ENCODE assay signal across 16 cellular contexts in the genomic region with DNA sequence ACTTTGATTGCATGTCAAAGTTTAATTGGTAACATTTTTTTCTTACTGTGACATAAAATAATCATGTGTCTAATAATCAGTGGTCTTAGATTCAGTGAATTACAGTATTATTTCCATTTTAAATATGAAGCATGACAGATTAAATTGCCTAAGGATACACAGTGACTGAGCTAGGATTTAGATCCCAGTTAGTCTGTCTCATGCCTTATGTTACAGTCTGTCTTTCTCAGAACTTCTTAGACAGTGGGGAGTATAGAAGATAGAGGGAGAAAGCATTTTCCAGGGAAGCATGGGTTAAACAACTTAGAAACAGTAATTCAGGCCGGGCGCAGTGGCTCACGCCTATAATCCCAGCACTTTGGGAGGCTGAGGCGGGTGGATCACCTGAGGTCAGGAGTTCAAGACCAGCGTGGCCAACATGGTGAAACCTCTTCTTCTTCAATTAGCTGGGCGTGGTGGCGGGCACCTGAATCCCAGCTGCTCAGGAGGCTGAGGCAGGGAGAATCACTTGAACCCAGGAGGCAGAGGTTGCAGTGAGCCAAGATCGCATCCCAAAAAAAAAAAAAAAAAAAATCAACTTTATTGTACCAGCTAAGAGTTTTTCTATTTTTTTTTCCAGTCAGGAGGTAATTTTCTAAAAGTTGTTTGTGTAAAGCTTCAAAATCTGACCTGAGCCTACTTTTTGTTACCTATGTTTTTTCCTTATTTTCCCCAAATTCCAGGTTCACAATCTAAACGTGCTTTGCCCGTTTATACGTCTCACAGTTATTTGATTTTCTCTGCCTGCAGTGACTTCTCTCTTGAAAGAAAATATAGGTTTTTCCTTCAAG. TPM values are rescaled to one million over a fixed set of nuclear protein-coding genes. Genes with fewer than 3 reads are reported as not detected.
DNase-seq lines count a peak whose midpoint lies in the region; ATAC-seq and TF ChIP-seq lines count a peak whose summit lies in the region.
"Had no signal": no experiment of that assay in that cellular context is flagged by ENCODE, and none has a peak within 500 bp of the region (broad histone marks: within the 10 kb centered on the region; RNA-seq: fewer than 3 reads in every experiment).

No MANE protein-coding gene starts in this region.

- ATAC-seq in left colon = no peak
- no peak for ATAC-seq in HG03521 (IDR thresholded peaks at IDR 0.05; ENCODE audit: unreplicated experiment)
- ATAC-seq: left ventricle myocardium superior had no signal

- peaks cover 4% of the 10 kb centered on the region for H3K36me3 Mint-ChIP-seq in activated naive CD4-positive, alpha-beta T cell treated with anti-CD3 and anti-CD28 coated beads, Interleukin-2, amount 50 U/mL, for 24 hours
- H3K36me3 Mint-ChIP-seq in activated naive CD4-positive, alpha-beta T cell treated with anti-CD3 and anti-CD28 coated beads, Interleukin-2, amount 10 ng/mL, durations not matched to agents 7 days and 5 days = peaks cover 13% of the 10 kb centered on the region

- H3K4me3 Mint-ChIP-seq in activated naive CD4-positive, alpha-beta T cell treated with anti-CD3 and anti-CD28 coated beads, Interleukin-2, amount 50 U/mL, for 24 hours = peak overlapping the region; percentile 19
- H3K4me3 Mint-ChIP-seq in activated naive CD4-positive, alpha-beta T cell treated with anti-CD3 and anti-CD28 coated beads, Interleukin-2, amount 10 ng/mL, durations not matched to agents 7 days and 5 days = no peak overlapping the region

- no peaks in the 10 kb centered on the region for H3K27me3 ChIP-seq in SJCRH30
- no peaks in the 10 kb centered on the region for H3K27me3 ChIP-seq in spleen (replicated peaks in 1 of 7)
- H3K27me3 ChIP-seq: esophagus squamous epithelium had no signal

- H3K4me1 ChIP-seq in SJCRH30 (peaks cover 29% of the 10 kb centered on the region), spleen (peaks cover 7 to 72% (median 42%) of the 10 kb centered on the region in 6 donors)

- no peak for DNase-seq in activated naive CD4-positive, alpha-beta T cell treated with anti-CD3 and anti-CD28 coated beads, Interleukin-2, amount 10 ng/mL, durations not matched to agents 7 days and 5 days
- DNase-seq in SJCRH30 (peak; percentile 20 to 78), left colon (peak; percentile 39 to 48), spleen (peak; percentile 28), ecto neural progenitor cell (ENCODE audit: low spot score) (no peak)
- DNase-seq in activated T-cell treated with anti-CD3 and anti-CD28 coated beads, Interleukin-2, amount 50 U/mL, for 48 hours = no peak
- DNase-seq: DMS53; esophagus squamous epithelium; hippocampal formation; left ventricle myocardium superior; NCI-H1105 treated with DMSO at 0.1 percent for 48 hours; NCI-H526 treated with DMSO at 0.1 percent for 48 hours; SIG-M5; stimulated activated CD4-positive, alpha-beta T cell treated with anti-CD3 and anti-CD28 coated beads, Interleukin-15, amount 100 ng/mL, for 24 hours had no signal

- H3K4me3 ChIP-seq in SJCRH30 = no peak overlapping the region
- no peak overlapping the region for H3K4me3 ChIP-seq in spleen
- H3K4me3 ChIP-seq: esophagus squamous epithelium had no signal

- H3K9me3 ChIP-seq in SJCRH30 (replicated peaks) = no peaks in the 10 kb centered on the region
- no peaks in the 10 kb centered on the region for H3K9me3 ChIP-seq in spleen
- H3K9me3 ChIP-seq: esophagus squamous epithelium had no signal

- no peak for TF ChIP-seq POLR2A in spleen (IDR thresholded peaks at IDR 0.05)

- CTCF ChIA-PET in activated naive CD4-positive, alpha-beta T cell treated with anti-CD3 and anti-CD28 coated beads, Interleukin-2, amount 10 ng/mL, durations not matched to agents 7 days and 5 days (lab: Charles Lee) = interaction anchor here (0.6 kb wide), 1 partner anchor 297 kb away, joined by 3 read pairs; no protein-coding TSS in a partner anchor

- peak overlapping the region; percentile 31 for H3K27ac Mint-ChIP-seq in activated naive CD4-positive, alpha-beta T cell treated with anti-CD3 and anti-CD28 coated beads, Interleukin-2, amount 50 U/mL, for 24 hours
- no peak overlapping the region for H3K27ac Mint-ChIP-seq in activated naive CD4-positive, alpha-beta T cell treated with anti-CD3 and anti-CD28 coated beads, Interleukin-2, amount 10 ng/mL, durations not matched to agents 7 days and 5 days

- H3K27ac ChIP-seq in SJCRH30 (peak overlapping the region; percentile 99), spleen (no peak overlapping the region)
- H3K27ac ChIP-seq: esophagus squamous epithelium had no signal

- H3K36me3 ChIP-seq in SJCRH30 (peaks cover 6% of the 10 kb centered on the region; the same call in 1 of the 2 replicates), spleen (peaks cover 0 to 9% (median 0%) of the 10 kb centered on the region in 6 donors)
- H3K36me3 ChIP-seq: esophagus squamous epithelium had no signal

- no peaks in the 10 kb centered on the region for H3K27me3 Mint-ChIP-seq in activated naive CD4-positive, alpha-beta T cell treated with anti-CD3 and anti-CD28 coated beads, Interleukin-2, amount 50 U/mL, for 24 hours
- no peaks in the 10 kb centered on the region for H3K27me3 Mint-ChIP-seq in activated naive CD4-positive, alpha-beta T cell treated with anti-CD3 and anti-CD28 coated beads, Interleukin-2, amount 10 ng/mL, durations not matched to agents 7 days and 5 days

- peaks cover 60% of the 10 kb centered on the region for H3K4me1 Mint-ChIP-seq in activated naive CD4-positive, alpha-beta T cell treated with anti-CD3 and anti-CD28 coated beads, Interleukin-2, amount 50 U/mL, for 24 hours
- peaks cover 49% of the 10 kb centered on the region for H3K4me1 Mint-ChIP-seq in activated naive CD4-positive, alpha-beta T cell treated with anti-CD3 and anti-CD28 coated beads, Interleukin-2, amount 10 ng/mL, durations not matched to agents 7 days and 5 days

- intact Hi-C loops in left colon (cut with DNase I, micrococcal nuclease) = no loop called here
- intact Hi-C loops in spleen (cut with DNase I; ENCODE audit: low total_unique reads) = no loop called here

- TF ChIP-seq CTCF in spleen (IDR thresholded peaks at IDR 0.05 in 8 of 11, conservative IDR thresholded peaks at IDR 0.05 in 3 of 11) = no peak

- 93 to 94% (median 94%) methylated on average over 11 of the region's 11 CpGs for WGBS in spleen, 5 donors

- H3K9me3 Mint-ChIP-seq in activated naive CD4-positive, alpha-beta T cell treated with anti-CD3 and anti-CD28 coated beads, Interleukin-2, amount 50 U/mL, for 24 hours = no peaks in the 10 kb centered on the region
- no peaks in the 10 kb centered on the region for H3K9me3 Mint-ChIP-seq in activated naive CD4-positive, alpha-beta T cell treated with anti-CD3 and anti-CD28 coated beads, Interleukin-2, amount 10 ng/mL, durations not matched to agents 7 days and 5 days

RNA-seq across cellular contexts. Expression of gene CASD1, which starts 3.3 kb away (rescaled TPM):
- total RNA-seq in SJCRH30 (2014; rRNA removed; shearing (Covaris generic)) = 42.3 and 47.3 TPM in 2 replicates
- total RNA-seq in left colon (10 to 100 TPM; 45.9 to 64.4 TPM), spleen (10 to 100 TPM; 26.4 to 39.0 (median 33.7) TPM)
- polyA plus RNA-seq in spleen = 10 to 100 TPM; 11.3 to 15.7 (median 13.1) TPM

Comparison
In these comparisons a context has a peak if more than half of its experiments do, and no peak if none do; other contexts are left out.
1. DNase-seq: peak in SJCRH30 (2 of 2), left colon (2 of 2) and spleen (single experiment); none in activated naive CD4-positive, alpha-beta T cell treated with anti-CD3 and anti-CD28 coated beads, Interleukin-2, amount 10 ng/mL, durations not matched to agents 7 days and 5 days (single experiment), activated T-cell treated with anti-CD3 and anti-CD28 coated beads, Interleukin-2, amount 50 U/mL, for 48 hours (0 of 2) and ecto neural progenitor cell (single experiment).